ENCODE assay signal across 8 cellular contexts in genomic region chr17:82021728-82022309, GRCh38. TPM values are rescaled to one million over a fixed set of nuclear protein-coding genes. Genes with fewer than 3 reads are reported as not detected.
A peak's percentile ranks its signal among the peaks of the same experiment; 100 is the strongest.
DNase-seq lines count a peak whose midpoint lies in the region; ATAC-seq, FAIRE-seq and TF ChIP-seq lines count a peak whose summit lies in the region.

No MANE protein-coding gene starts in this region.

- H3K4me3 Mint-ChIP-seq in endothelial cell (ENCODE audit: unreplicated experiment): peak overlapping the region; percentile 91
- peak overlapping the region; percentile 79 for H3K4me3 Mint-ChIP-seq in progenitor cell of endocrine pancreas (ENCODE audit: low read depth)

- peak overlapping the region; percentile 84 for H3K4me3 ChIP-seq in GM12875 (ENCODE audit: low read depth, low read length)

- H3K36me3 Mint-ChIP-seq in endothelial cell (ENCODE audit: low read depth, unreplicated experiment) (peaks cover 4% of the 10 kb centered on the region), progenitor cell of endocrine pancreas (ENCODE audit: insufficient read depth) (peaks cover 4% of the 10 kb centered on the region)

- DNase-seq in OCI-M1 (lab: John Stamatoyannopoulos, UW) (peak; percentile 66), endothelial cell (ENCODE audit: low spot score) (no peak), progenitor cell of endocrine pancreas (ENCODE audit: low spot score, unreplicated experiment) (no peak), iPS-NIHi11 (ENCODE audit: low spot score) (no peak), frontal cortex (ENCODE audit: low spot score in 2 of 2) (no peak)

- FAIRE-seq in frontal cortex (lab: Jason Lieb, UNC): no peak

- H3K4me1 Mint-ChIP-seq in endothelial cell (ENCODE audit: unreplicated experiment) (peaks cover 5% of the 10 kb centered on the region), progenitor cell of endocrine pancreas (ENCODE audit: low read depth) (peaks cover 11% of the 10 kb centered on the region)

- no peak for TF ChIP-seq CTCF in GM12875 (IDR thresholded peaks at IDR 0.05; ENCODE audit: borderline replicate concordance, insufficient read depth, low read depth, low read length)
- no peak for TF ChIP-seq CTCF in endothelial cell (IDR thresholded peaks at IDR 0.05; ENCODE audit: unreplicated experiment)
- no peak for TF ChIP-seq CTCF in progenitor cell of endocrine pancreas (IDR thresholded peaks at IDR 0.05; ENCODE audit: unreplicated experiment)

- no peaks in the 10 kb centered on the region for H3K9me3 Mint-ChIP-seq in endothelial cell (ENCODE audit: unreplicated experiment)
- no peaks in the 10 kb centered on the region for H3K9me3 Mint-ChIP-seq in progenitor cell of endocrine pancreas (ENCODE audit: low read depth)

- ATAC-seq in GM18870 (IDR thresholded peaks at IDR 0.05; ENCODE audit: unreplicated experiment): no peak
- no peak for ATAC-seq in HG03442 (IDR thresholded peaks at IDR 0.05; ENCODE audit: unreplicated experiment)

- no peak overlapping the region for H3K27ac Mint-ChIP-seq in endothelial cell (ENCODE audit: unreplicated experiment)
- peak overlapping the region; percentile 45 for H3K27ac Mint-ChIP-seq in progenitor cell of endocrine pancreas

- peaks cover 8% of the 10 kb centered on the region for H3K27me3 Mint-ChIP-seq in endothelial cell (ENCODE audit: unreplicated experiment)
- no peaks in the 10 kb centered on the region for H3K27me3 Mint-ChIP-seq in progenitor cell of endocrine pancreas

RNA-seq across cellular contexts. Expression of gene CENPX, which starts 0.9 kb away (rescaled TPM):
- total RNA-seq in endothelial cell (ENCODE audit: unreplicated experiment) (42.9 TPM), progenitor cell of endocrine pancreas (64.1 and 66.2 TPM in 2 replicates), frontal cortex (31.0 TPM)

RNA-seq across cellular contexts. Expression of gene LRRC45, which starts 1.3 kb away (rescaled TPM):
- total RNA-seq in endothelial cell (ENCODE audit: unreplicated experiment) (12.2 TPM), progenitor cell of endocrine pancreas (39.4 and 43.7 TPM in 2 replicates), frontal cortex (14.3 TPM)

RNA-seq across cellular contexts. Expression of gene RAC3, which starts 9.7 kb away (rescaled TPM):
- total RNA-seq in endothelial cell (ENCODE audit: unreplicated experiment) (24.0 TPM), progenitor cell of endocrine pancreas (25.2 and 26.2 TPM in 2 replicates), frontal cortex (110 TPM)

RNA-seq across cellular contexts. Expression of gene DCXR, which starts 15.7 kb away (rescaled TPM):
- 30.8 TPM for total RNA-seq in endothelial cell (ENCODE audit: unreplicated experiment)
- 72.2 and 77.6 TPM in 2 replicates for total RNA-seq in progenitor cell of endocrine pancreas
- total RNA-seq in frontal cortex: 25.7 TPM

RNA-seq across cellular contexts. Expression of gene RFNG, which starts 29.8 kb away (rescaled TPM):
- total RNA-seq in endothelial cell (ENCODE audit: unreplicated experiment) (19.7 TPM), progenitor cell of endocrine pancreas (60.1 and 65.5 TPM in 2 replicates), frontal cortex (21.2 TPM)
